In the genomic region with DNA sequence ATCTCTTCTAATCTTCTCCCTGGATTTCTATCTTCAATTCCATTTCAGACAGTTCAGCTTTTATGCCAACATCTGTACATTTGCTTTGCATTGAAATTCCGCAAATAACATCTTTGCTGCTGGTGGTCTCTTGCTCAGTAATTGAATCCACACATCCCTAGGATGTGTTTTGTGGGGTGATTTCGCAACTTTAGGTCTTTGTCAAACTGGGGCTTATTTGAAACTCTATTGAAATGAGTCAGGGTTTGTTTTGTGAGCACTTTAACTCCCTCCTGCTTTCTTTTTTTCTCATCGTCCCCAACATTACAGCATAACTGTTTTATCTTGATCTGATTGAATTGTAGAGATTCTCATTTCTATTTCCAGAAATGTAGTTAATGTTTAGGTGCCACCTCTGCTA, we compare ENCODE assay signal across 1 cellular context.
TF ChIP-seq lines count a peak whose summit lies in the region.

No MANE protein-coding gene starts in this region.

TF ChIP-seq in WTC11, 78 proteins besides CTCF, POLR2A, EP300 and RAD21 (continued from another document):
- no peak for TF ChIP-seq USF2 (CRISPR knock-in tag; IDR thresholded peaks at IDR 0.05)
- no peak for TF ChIP-seq ZNF671 (CRISPR knock-in tag; IDR thresholded peaks at IDR 0.05)
- no peak for TF ChIP-seq NFYB (CRISPR knock-in tag; conservative IDR thresholded peaks at IDR 0.05; ENCODE audit: low read depth)
- TF ChIP-seq, protein P1, sequence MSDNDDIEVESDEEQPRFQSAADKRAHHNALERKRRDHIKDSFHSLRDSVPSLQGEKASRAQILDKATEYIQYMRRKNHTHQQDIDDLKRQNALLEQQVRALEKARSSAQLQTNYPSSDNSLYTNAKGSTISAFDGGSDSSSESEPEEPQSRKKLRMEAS (CRISPR knock-in tag; IDR thresholded peaks at IDR 0.05): no peak
- no peak for TF ChIP-seq SMAD3 (CRISPR knock-in tag; IDR thresholded peaks at IDR 0.05; ENCODE audit: borderline replicate concordance)
- no peak for TF ChIP-seq SMAD4 (CRISPR knock-in tag; IDR thresholded peaks at IDR 0.05)
- no peak for TF ChIP-seq ARID4B (CRISPR knock-in tag; IDR thresholded peaks at IDR 0.05; ENCODE audit: borderline replicate concordance)
- no peak for TF ChIP-seq SOX15 (CRISPR knock-in tag; IDR thresholded peaks at IDR 0.05)
- TF ChIP-seq MLX (CRISPR knock-in tag; IDR thresholded peaks at IDR 0.05): no peak
TF ChIP-seq in WTC11: peak in this region for 0.
